In the genomic region with DNA sequence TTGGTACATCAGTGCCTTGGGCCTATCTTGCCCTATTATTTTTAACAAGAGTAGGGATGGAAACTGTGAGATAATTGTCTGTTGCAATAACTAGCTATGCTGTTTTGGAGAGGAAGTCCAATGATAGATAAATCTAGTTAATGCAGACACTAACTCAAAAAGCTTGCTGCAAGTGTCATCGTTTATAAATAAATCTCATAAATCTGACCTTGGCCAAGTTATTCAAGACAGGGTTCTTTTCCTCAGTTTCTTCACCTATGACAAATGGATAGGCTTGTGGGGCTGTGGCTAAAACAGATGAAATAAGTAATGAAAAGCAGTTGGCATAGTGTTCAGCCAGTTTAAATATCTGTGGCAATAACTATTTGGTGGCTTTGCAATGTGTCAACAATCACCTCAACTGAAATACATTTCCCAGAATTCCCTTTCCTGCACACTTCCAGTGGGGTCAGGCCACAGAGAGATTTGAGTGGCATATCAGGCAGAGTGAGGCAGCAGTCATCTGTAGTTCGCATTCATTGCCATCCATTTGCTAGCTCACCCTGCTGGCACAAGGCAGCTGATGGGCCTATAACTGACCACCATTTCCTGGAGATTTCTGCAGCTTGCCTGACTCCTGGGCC, we compare ENCODE assay signal across 30 cellular contexts.
"Had no signal": no experiment of that assay in that cellular context is flagged by ENCODE, and none has a peak within 500 bp of the region (broad histone marks: within the 10 kb centered on the region; RNA-seq: fewer than 3 reads in every experiment).

No MANE protein-coding gene starts in this region.

- ATAC-seq: activated naive CD8-positive, alpha-beta T cell treated with anti-CD3 and anti-CD28 coated beads, Interleukin-2, amount 50 U/mL, for 24 hours; activated T-cell treated with anti-CD3 and anti-CD28 coated beads, Interleukin-2, amount 50 U/mL, for 4 hours; PC-3; Right ventricle myocardium inferior; SK-N-SH treated with all-trans-retinoic acid at 6 μM for 48 hours had no signal

- H3K4me1 ChIP-seq: Peyer's patch had no signal

- H3K27me3 ChIP-seq: brain microvascular endothelial cell, Peyer's patch had no signal

- H3K27ac ChIP-seq: brain microvascular endothelial cell, Peyer's patch, RWPE1, VCaP had no signal

- DNase-seq: activated B cell treated with CpG ODN at 0.5 μM for 24 hours; activated CD4-positive, alpha-beta memory T cell treated with anti-CD3 and anti-CD28 coated beads for 36 hours; activated CD4-positive, alpha-beta T cell treated with anti-CD3 and anti-CD28 coated beads for 4 hours; activated CD4-positive, alpha-beta T cell treated with anti-CD3 and anti-CD28 coated beads, Interleukin-2, amount 50 U/mL, for 1 hour; activated CD4-positive, CD25-positive, alpha-beta regulatory T cell treated with anti-CD3 and anti-CD28 coated beads, Interleukin-2, amount 50 U/mL, for 72 hours; activated CD8-positive, alpha-beta memory T cell treated with anti-CD3 and anti-CD28 coated beads, Interleukin-2, amount 50 U/mL, for 4 hours; activated naive CD4-positive, alpha-beta T cell treated with anti-CD3 and anti-CD28 coated beads, Interleukin-2, amount 10 ng/mL, durations not matched to agents 7 days and 5 days; activated naive CD8-positive, alpha-beta T cell treated with anti-CD3 and anti-CD28 coated beads, Interleukin-2, amount 50 U/mL, for 24 hours; activated T-cell treated with anti-CD3 and anti-CD28 coated beads for 4 hours; activated T-cell treated with anti-CD3 and anti-CD28 coated beads, Interleukin-2, amount 50 U/mL, for 4 hours; amniotic stem cell; aorta; brain microvascular endothelial cell; central memory CD4-positive, alpha-beta T cell; NCI-H1092 treated with DMSO at 0.1 percent for 48 hours; NCI-H1417 treated with DMSO at 0.1 percent for 48 hours; NCI-H187 treated with DMSO at 0.1 percent for 48 hours; NCI-H2081; NCI-H345; NCI-H524 treated with DMSO at 0.1 percent for 48 hours; PC-3; Peyer's patch; SIG-M5; T-helper 1 cell; T-helper 2 cell; T-helper 9 cell had no signal

- H3K4me3 ChIP-seq: Peyer's patch had no signal

- H3K36me3 ChIP-seq: brain microvascular endothelial cell, Peyer's patch had no signal
